28 cellular contexts compared by ENCODE assay signal in the genomic region with DNA sequence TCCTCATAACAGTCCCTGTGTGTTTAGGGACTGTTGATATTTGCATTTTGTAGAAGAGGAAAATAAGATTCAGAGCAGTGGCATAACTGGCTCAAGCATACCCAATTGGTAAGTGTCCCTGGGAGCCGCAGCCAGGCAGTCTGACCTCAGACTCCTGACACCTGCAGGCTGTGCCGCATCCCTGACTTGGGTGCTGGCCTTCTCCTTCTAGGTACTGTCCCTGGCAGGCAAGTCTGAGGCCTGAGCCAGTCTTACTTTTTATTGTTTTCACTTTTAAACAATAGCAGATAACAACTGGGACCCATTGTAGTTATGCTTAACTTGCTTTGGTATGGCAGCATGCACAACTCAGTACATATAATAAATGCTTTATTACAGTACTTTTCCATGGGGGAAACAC.
"Had no signal": no experiment of that assay in that cellular context is flagged by ENCODE, and none has a peak within 500 bp of the region (broad histone marks: within the 10 kb centered on the region; RNA-seq: fewer than 3 reads in every experiment).

No MANE protein-coding gene starts in this region.

- DNase-seq: activated CD4-positive, alpha-beta memory T cell treated with anti-CD3 and anti-CD28 coated beads, Interleukin-2, amount 10 ng/mL, durations not matched to agents 7 days and 5 days; activated CD4-positive, alpha-beta T cell treated with anti-CD3 and anti-CD28 coated beads for 1 hour; activated CD4-positive, alpha-beta T cell treated with anti-CD3 and anti-CD28 coated beads for 4 hours; activated CD4-positive, alpha-beta T cell treated with anti-CD3 and anti-CD28 coated beads, Interleukin-2, amount 10 ng/mL, durations not matched to agents 7 days and 5 days; activated CD4-positive, alpha-beta T cell treated with anti-CD3 and anti-CD28 coated beads, Interleukin-2, amount 50 U/mL, for 4 hours; activated CD8-positive, alpha-beta memory T cell treated with anti-CD3 and anti-CD28 coated beads, Interleukin-2, amount 50 U/mL, for 48 hours; activated gamma-delta T cell; activated naive CD4-positive, alpha-beta T cell; activated naive CD4-positive, alpha-beta T cell treated with anti-CD3 and anti-CD28 coated beads, Interleukin-2, amount 10 ng/mL, durations not matched to agents 7 days and 5 days; activated naive CD8-positive, alpha-beta T cell treated with anti-CD3 and anti-CD28 coated beads, Interleukin-2, amount 10 ng/mL, durations not matched to agents 7 days and 5 days; activated T-cell treated with anti-CD3 and anti-CD28 coated beads for 4 hours; activated T-cell treated with anti-CD3 and anti-CD28 coated beads, Interleukin-2, amount 50 U/mL, for 24 hours; activated T-cell treated with anti-CD3 and anti-CD28 coated beads, Interleukin-2, amount 50 U/mL, for 72 hours; central memory CD4-positive, alpha-beta T cell; cerebellar nuclear complex; colonic mucosa; effector CD8-positive, alpha-beta T cell; foreskin fibroblast; head of caudate nucleus; T-helper 1 cell; T-helper 17 cell had no signal

- H3K9me3 ChIP-seq: ascending aorta, breast epithelium, colonic mucosa had no signal

- H3K27me3 ChIP-seq: ascending aorta, breast epithelium, cardiac muscle cell, colonic mucosa had no signal

- H3K4me1 Mint-ChIP-seq: activated CD4-positive, alpha-beta memory T cell treated with anti-CD3 and anti-CD28 coated beads, Interleukin-2, amount 10 ng/mL, durations not matched to agents 7 days and 5 days; activated CD4-positive, alpha-beta T cell treated with anti-CD3 and anti-CD28 coated beads, Interleukin-2, amount 10 ng/mL, durations not matched to agents 7 days and 5 days; activated naive CD4-positive, alpha-beta T cell treated with anti-CD3 and anti-CD28 coated beads, Interleukin-2, amount 10 ng/mL, durations not matched to agents 7 days and 5 days; activated naive CD8-positive, alpha-beta T cell treated with anti-CD3 and anti-CD28 coated beads, Interleukin-2, amount 10 ng/mL, durations not matched to agents 7 days and 5 days; T-helper 17 cell had no signal

- H3K9me3 Mint-ChIP-seq: activated CD4-positive, alpha-beta memory T cell treated with anti-CD3 and anti-CD28 coated beads, Interleukin-2, amount 10 ng/mL, durations not matched to agents 7 days and 5 days; activated CD4-positive, alpha-beta T cell treated with anti-CD3 and anti-CD28 coated beads, Interleukin-2, amount 10 ng/mL, durations not matched to agents 7 days and 5 days; activated naive CD4-positive, alpha-beta T cell treated with anti-CD3 and anti-CD28 coated beads, Interleukin-2, amount 10 ng/mL, durations not matched to agents 7 days and 5 days; activated naive CD8-positive, alpha-beta T cell treated with anti-CD3 and anti-CD28 coated beads, Interleukin-2, amount 10 ng/mL, durations not matched to agents 7 days and 5 days; activated T-cell treated with anti-CD3 and anti-CD28 coated beads, Interleukin-2, amount 50 U/mL, for 24 hours; activated T-cell treated with anti-CD3 and anti-CD28 coated beads, Interleukin-2, amount 50 U/mL, for 72 hours; brain; WTC11 had no signal

- H3K36me3 Mint-ChIP-seq: activated naive CD4-positive, alpha-beta T cell treated with anti-CD3 and anti-CD28 coated beads, Interleukin-2, amount 10 ng/mL, durations not matched to agents 7 days and 5 days; activated naive CD4-positive, alpha-beta T cell treated with anti-CD3 and anti-CD28 coated beads, Interleukin-2, amount 50 U/mL, for 72 hours; activated naive CD8-positive, alpha-beta T cell treated with anti-CD3 and anti-CD28 coated beads, Interleukin-2, amount 10 ng/mL, durations not matched to agents 7 days and 5 days; brain; WTC11 had no signal

- H3K27ac ChIP-seq: ascending aorta, breast epithelium, cardiac muscle cell, colonic mucosa, epithelial cell of prostate had no signal

- H3K4me3 ChIP-seq: ascending aorta, breast epithelium, cardiac muscle cell, colonic mucosa had no signal

- H3K4me3 Mint-ChIP-seq: activated CD4-positive, alpha-beta memory T cell treated with anti-CD3 and anti-CD28 coated beads, Interleukin-2, amount 10 ng/mL, durations not matched to agents 7 days and 5 days; activated CD4-positive, alpha-beta T cell treated with anti-CD3 and anti-CD28 coated beads, Interleukin-2, amount 10 ng/mL, durations not matched to agents 7 days and 5 days; activated naive CD4-positive, alpha-beta T cell treated with anti-CD3 and anti-CD28 coated beads, Interleukin-2, amount 10 ng/mL, durations not matched to agents 7 days and 5 days; activated naive CD8-positive, alpha-beta T cell treated with anti-CD3 and anti-CD28 coated beads, Interleukin-2, amount 10 ng/mL, durations not matched to agents 7 days and 5 days; activated T-cell treated with anti-CD3 and anti-CD28 coated beads, Interleukin-2, amount 50 U/mL, for 24 hours; activated T-cell treated with anti-CD3 and anti-CD28 coated beads, Interleukin-2, amount 50 U/mL, for 72 hours; brain; T-helper 17 cell; WTC11 had no signal

- ATAC-seq: activated naive CD4-positive, alpha-beta T cell treated with anti-CD3 and anti-CD28 coated beads, Interleukin-2, amount 50 U/mL, for 72 hours; activated T-cell treated with anti-CD3 and anti-CD28 coated beads, Interleukin-2, amount 50 U/mL, for 72 hours; T-helper 17 cell; WTC11 had no signal

- H3K36me3 ChIP-seq: ascending aorta, breast epithelium, cardiac muscle cell, colonic mucosa had no signal

- H3K27ac Mint-ChIP-seq: activated CD4-positive, alpha-beta memory T cell treated with anti-CD3 and anti-CD28 coated beads, Interleukin-2, amount 10 ng/mL, durations not matched to agents 7 days and 5 days; activated CD4-positive, alpha-beta T cell treated with anti-CD3 and anti-CD28 coated beads, Interleukin-2, amount 10 ng/mL, durations not matched to agents 7 days and 5 days; activated naive CD4-positive, alpha-beta T cell treated with anti-CD3 and anti-CD28 coated beads, Interleukin-2, amount 10 ng/mL, durations not matched to agents 7 days and 5 days; activated naive CD4-positive, alpha-beta T cell treated with anti-CD3 and anti-CD28 coated beads, Interleukin-2, amount 50 U/mL, for 72 hours; activated naive CD8-positive, alpha-beta T cell treated with anti-CD3 and anti-CD28 coated beads, Interleukin-2, amount 10 ng/mL, durations not matched to agents 7 days and 5 days; activated T-cell treated with anti-CD3 and anti-CD28 coated beads, Interleukin-2, amount 50 U/mL, for 24 hours; activated T-cell treated with anti-CD3 and anti-CD28 coated beads, Interleukin-2, amount 50 U/mL, for 72 hours; T-helper 17 cell; WTC11 had no signal

- H3K4me1 ChIP-seq: breast epithelium, colonic mucosa had no signal

- H3K27me3 Mint-ChIP-seq: activated CD4-positive, alpha-beta memory T cell treated with anti-CD3 and anti-CD28 coated beads, Interleukin-2, amount 10 ng/mL, durations not matched to agents 7 days and 5 days; activated CD4-positive, alpha-beta T cell treated with anti-CD3 and anti-CD28 coated beads, Interleukin-2, amount 10 ng/mL, durations not matched to agents 7 days and 5 days; activated naive CD4-positive, alpha-beta T cell treated with anti-CD3 and anti-CD28 coated beads, Interleukin-2, amount 10 ng/mL, durations not matched to agents 7 days and 5 days; activated naive CD8-positive, alpha-beta T cell treated with anti-CD3 and anti-CD28 coated beads, Interleukin-2, amount 10 ng/mL, durations not matched to agents 7 days and 5 days; activated T-cell treated with anti-CD3 and anti-CD28 coated beads, Interleukin-2, amount 50 U/mL, for 24 hours; T-helper 17 cell had no signal
